8 cellular contexts compared by ENCODE assay signal in the genomic region with DNA sequence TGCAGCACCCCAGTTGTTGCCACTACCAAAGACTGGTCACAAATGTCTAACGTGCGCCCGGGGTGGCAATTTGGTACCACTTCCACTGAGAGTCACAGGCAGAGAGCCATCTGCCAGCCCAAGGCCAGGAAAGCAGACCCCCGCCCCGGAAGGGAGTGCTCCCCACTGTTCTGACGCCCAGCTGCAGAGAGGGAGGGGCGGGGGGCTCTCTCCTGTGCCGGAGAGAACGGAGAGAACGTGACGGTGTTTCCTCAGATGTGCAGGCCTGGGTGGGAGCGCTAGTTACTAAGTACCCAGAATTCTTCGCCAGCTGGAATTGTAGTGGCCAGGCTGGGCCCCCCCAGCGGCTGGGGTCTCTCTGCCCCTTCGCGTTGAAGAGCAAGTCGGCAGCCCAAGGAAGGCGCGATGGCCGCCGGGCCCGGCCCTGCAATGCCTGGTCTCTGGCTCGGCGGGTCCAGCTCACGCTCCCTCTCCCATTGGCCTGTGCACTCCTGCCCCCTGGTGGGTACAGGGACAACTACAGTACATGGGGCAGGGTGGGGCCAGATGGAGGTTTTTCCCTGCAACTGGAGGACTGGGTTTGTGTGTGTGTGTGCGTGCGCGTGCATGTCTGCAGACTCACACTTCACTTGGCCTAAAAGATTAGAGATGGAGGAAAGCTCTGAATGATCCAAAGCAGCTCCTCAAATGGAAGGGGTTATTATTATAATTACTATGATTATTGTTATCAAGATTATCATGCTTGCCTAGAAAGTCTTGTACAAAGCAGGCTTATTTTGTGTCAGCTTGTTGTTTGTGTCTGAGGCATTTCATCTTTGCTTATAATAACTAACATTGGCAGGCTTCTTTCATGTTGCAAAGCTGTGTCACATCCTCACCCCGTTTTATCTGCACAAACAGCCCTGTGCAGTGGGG.
DNase-seq lines count a peak whose midpoint lies in the region; ATAC-seq, FAIRE-seq and TF ChIP-seq lines count a peak whose summit lies in the region.

No MANE protein-coding gene starts in this region.

- DNase-seq in EL (peak; percentile 70), GM23248 (peak; percentile 79), Right ventricle myocardium superior (peak; percentile 89), pancreas (peak; percentile 38 to 91 (median 81)), tibial artery (peak; percentile 82 to 89)
- DNase-seq in activated naive CD8-positive, alpha-beta T cell treated with anti-CD3 and anti-CD28 coated beads, Interleukin-2, amount 50 U/mL, for 16 hours (ENCODE audit: low read depth, low spot score) = peak; percentile 55

- no peaks in the 10 kb centered on the region for H3K79me2 ChIP-seq in GM23248 (ENCODE audit: insufficient read depth)
- no peaks in the 10 kb centered on the region for H3K79me2 ChIP-seq in SU-DHL-6 (ENCODE audit: insufficient read depth, low read length)

- intact Hi-C loops in Right ventricle myocardium superior (cut with DNase I) = loop anchor here (5.0 to 10.0 kb wide), 3 partner anchors 113 to 376 kb away; no protein-coding TSS in a partner anchor
- intact Hi-C loops in pancreas (cut with DNase I) = loop anchor here in 2 of 3 donors (5.0 to 10.0 kb wide), 3 partner anchors 276 to 373 kb away; no protein-coding TSS in a partner anchor
- intact Hi-C loops in tibial artery (cut with DNase I; ENCODE audit: low total_unique reads) = loop anchor here (5.0 kb wide), 1 partner anchor 371 kb away; no protein-coding TSS in a partner anchor

- no peak for FAIRE-seq in pancreas (lab: Jason Lieb, UNC)

- H4K20me1 ChIP-seq in GM23248 (ENCODE audit: insufficient read depth) = no peaks in the 10 kb centered on the region
- no peaks in the 10 kb centered on the region for H4K20me1 ChIP-seq in SU-DHL-6 (ENCODE audit: low read depth, low read length)

- peak overlapping the region; percentile 58 for H3K4me2 ChIP-seq in GM23248 (ENCODE audit: unreplicated experiment)
- H3K4me2 ChIP-seq in SU-DHL-6 (ENCODE audit: low read depth, low read length, poor library complexity, severe bottlenecking) = no peak overlapping the region

- H3K9me3 ChIP-seq in GM23248 (ENCODE audit: low read depth) (no peaks in the 10 kb centered on the region), SU-DHL-6 (ENCODE audit: insufficient read depth, low read length) (no peaks in the 10 kb centered on the region), pancreas (no peaks in the 10 kb centered on the region), tibial artery (no peaks in the 10 kb centered on the region)

- peak; percentile 99 for ATAC-seq in Right ventricle myocardium superior (ENCODE audit: poor library complexity)
- ATAC-seq in pancreas = peak; percentile 94 to 99 (median 99)

- H3K27ac ChIP-seq in GM23248 (no peak overlapping the region), SU-DHL-6 (ENCODE audit: low read depth, low read length) (no peak overlapping the region), pancreas (no peak overlapping the region), tibial artery (no peak overlapping the region)

- peak; percentile 92 for TF ChIP-seq CTCF in LNCAP (IDR thresholded peaks at IDR 0.05)
- peak; percentile 83 for TF ChIP-seq CTCF in SU-DHL-6 (IDR thresholded peaks at IDR 0.05; ENCODE audit: insufficient read depth, low read length, poor library complexity, severe bottlenecking)
- peak; percentile 43 to 98 (median 94) for TF ChIP-seq CTCF in pancreas (IDR thresholded peaks at IDR 0.05)
- peak; percentile 94 to 97 for TF ChIP-seq CTCF in tibial artery (IDR thresholded peaks at IDR 0.05)

- in situ Hi-C loops in GM23248 (cut with MboI) = no loop called here

- no peaks in the 10 kb centered on the region for H3K9me2 ChIP-seq in GM23248 (ENCODE audit: insufficient read depth)
- H3K9me2 ChIP-seq in SU-DHL-6 (replicated peaks; ENCODE audit: insufficient read depth, low read length) = no peaks in the 10 kb centered on the region

- H2AFZ ChIP-seq in GM23248 (peak overlapping the region; percentile 95), SU-DHL-6 (ENCODE audit: low read depth, low read length, severe bottlenecking) (no peak overlapping the region)

- 26 to 27% methylated on average over 27 to 29 of the region's 29 CpGs for WGBS in GM23248 (ENCODE audit: low coverage in 1 of 2, low lambda C conversion rate in 2 of 2, missing lambda C conversion rate in 2 of 2), 2 experiments
- WGBS in pancreas, 2 donors = 16 to 17% methylated on average over 29 of the region's 29 CpGs

- H3K36me3 ChIP-seq in GM23248 (ENCODE audit: low read depth) (no peaks in the 10 kb centered on the region), SU-DHL-6 (ENCODE audit: low read length) (no peaks in the 10 kb centered on the region), pancreas (no peaks in the 10 kb centered on the region), tibial artery (no peaks in the 10 kb centered on the region)

- H3K4me1 ChIP-seq in GM23248 (ENCODE audit: insufficient read depth) = no peaks in the 10 kb centered on the region
- H3K4me1 ChIP-seq in pancreas = no peaks in the 10 kb centered on the region
- H3K4me1 ChIP-seq in tibial artery = peaks cover 0 to 12% (median 4%) of the 10 kb centered on the region in 4 donors

- H3K27me3 ChIP-seq in GM23248 (replicated peaks; ENCODE audit: insufficient read depth) (peaks cover 4% of the 10 kb centered on the region), SU-DHL-6 (ENCODE audit: low read length) (no peaks in the 10 kb centered on the region), pancreas (no peaks in the 10 kb centered on the region), tibial artery (no peaks in the 10 kb centered on the region)

- H3K4me3 ChIP-seq in GM23248 (peak overlapping the region; percentile 45), SU-DHL-6 (ENCODE audit: insufficient read depth, low read length, poor library complexity, severe bottlenecking) (no peak overlapping the region), pancreas (peak overlapping the region in 1 of 4 donors; percentile 28), tibial artery (peak overlapping the region; percentile 35 to 38)

- H3K9ac ChIP-seq in GM23248 (peak overlapping the region; percentile 40; the same call in 1 of the 2 replicates), SU-DHL-6 (ENCODE audit: low read length) (no peak overlapping the region)

- no peaks in the 10 kb centered on the region for H3F3A ChIP-seq in GM23248 (ENCODE audit: insufficient read depth)
- H3F3A ChIP-seq in SU-DHL-6 (ENCODE audit: insufficient read depth) = no peaks in the 10 kb centered on the region
